In the genomic region with DNA sequence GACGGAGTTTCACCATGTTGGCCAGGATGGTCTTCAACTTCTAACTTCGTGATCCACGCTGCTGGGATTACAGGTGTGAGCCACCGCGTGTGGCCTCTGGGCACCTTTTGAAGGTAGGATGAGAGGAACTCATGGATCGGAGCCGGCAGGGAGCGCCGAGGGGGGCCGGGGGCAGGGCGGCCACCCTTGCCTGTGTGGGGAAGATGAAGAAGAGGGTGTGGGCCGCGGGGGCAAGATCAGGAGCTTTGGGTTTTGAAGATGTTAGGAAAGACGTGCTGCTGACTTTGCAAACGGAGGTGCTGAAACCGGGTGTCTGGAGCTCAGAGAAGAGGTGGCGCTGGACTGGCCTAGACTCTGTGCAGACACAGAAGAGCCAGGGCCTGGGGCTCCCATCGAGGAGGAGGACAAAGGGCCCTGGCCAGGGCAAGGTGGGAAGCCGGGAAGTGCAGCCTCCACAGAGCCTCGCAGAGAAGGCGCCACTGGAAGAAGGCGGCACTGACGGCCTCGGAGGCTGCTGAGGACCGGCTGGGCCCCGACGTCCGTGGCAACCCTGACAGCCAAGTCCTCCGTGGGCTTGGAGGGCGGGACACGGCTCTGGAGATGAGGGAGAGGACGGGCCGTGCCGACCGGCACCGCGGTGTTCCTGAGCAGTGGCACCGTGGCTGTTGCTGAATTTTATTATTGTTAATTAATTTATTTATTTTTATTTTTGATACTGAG, we compare ENCODE assay signal across 15 cellular contexts. TPM values are rescaled to one million over a fixed set of nuclear protein-coding genes. Genes with fewer than 3 reads are reported as not detected.
DNase-seq lines count a peak whose midpoint lies in the region; ATAC-seq and TF ChIP-seq lines count a peak whose summit lies in the region.
"Had no signal": no experiment of that assay in that cellular context is flagged by ENCODE, and none has a peak within 500 bp of the region (broad histone marks: within the 10 kb centered on the region; RNA-seq: fewer than 3 reads in every experiment).

No MANE protein-coding gene starts in this region.

- no peaks in the 10 kb centered on the region for H3K36me3 Mint-ChIP-seq in stimulated activated naive CD8-positive, alpha-beta T cell treated with anti-CD3 and anti-CD28 coated beads, Interleukin-15, Interleukin-2, amounts not matched to agents 100 ng/mL and 50 ng/mL, for 24 hours (ENCODE audit: low read depth)
- no peaks in the 10 kb centered on the region for H3K36me3 Mint-ChIP-seq in activated CD4-positive, alpha-beta memory T cell treated with anti-CD3 and anti-CD28 coated beads, Interleukin-2, amount 10 ng/mL, durations not matched to agents 7 days and 5 days (ENCODE audit: low read depth)
- no peaks in the 10 kb centered on the region for H3K36me3 Mint-ChIP-seq in immature natural killer cell
- H3K36me3 Mint-ChIP-seq in type B pancreatic cell, result no peaks in the 10 kb centered on the region

- H3K9me3 Mint-ChIP-seq in stimulated activated naive CD8-positive, alpha-beta T cell treated with anti-CD3 and anti-CD28 coated beads, Interleukin-15, Interleukin-2, amounts not matched to agents 100 ng/mL and 50 ng/mL, for 24 hours, result no peaks in the 10 kb centered on the region
- H3K9me3 Mint-ChIP-seq in activated CD4-positive, alpha-beta memory T cell treated with anti-CD3 and anti-CD28 coated beads, Interleukin-2, amount 10 ng/mL, durations not matched to agents 7 days and 5 days, result no peaks in the 10 kb centered on the region
- H3K9me3 Mint-ChIP-seq in immature natural killer cell, result no peaks in the 10 kb centered on the region
- no peaks in the 10 kb centered on the region for H3K9me3 Mint-ChIP-seq in type B pancreatic cell

- no peak for ATAC-seq in stimulated activated naive CD8-positive, alpha-beta T cell treated with anti-CD3 and anti-CD28 coated beads, Interleukin-15, Interleukin-2, amounts not matched to agents 100 U/mL and 50 U/mL, for 24 hours
- no peak for ATAC-seq in GM19035 (IDR thresholded peaks at IDR 0.05; ENCODE audit: unreplicated experiment)

- peaks cover 44% of the 10 kb centered on the region for H3K4me1 Mint-ChIP-seq in stimulated activated naive CD8-positive, alpha-beta T cell treated with anti-CD3 and anti-CD28 coated beads, Interleukin-15, Interleukin-2, amounts not matched to agents 100 ng/mL and 50 ng/mL, for 24 hours (ENCODE audit: low read depth)
- peaks cover 48% of the 10 kb centered on the region for H3K4me1 Mint-ChIP-seq in activated CD4-positive, alpha-beta memory T cell treated with anti-CD3 and anti-CD28 coated beads, Interleukin-2, amount 10 ng/mL, durations not matched to agents 7 days and 5 days
- H3K4me1 Mint-ChIP-seq in immature natural killer cell (peaks cover 0 to 5% of the 10 kb centered on the region in 2 donors), type B pancreatic cell (ENCODE audit: unreplicated experiment) (peaks cover 5% of the 10 kb centered on the region)

- POLR2A ChIA-PET in activated CD4-positive, alpha-beta memory T cell treated with anti-CD3 and anti-CD28 coated beads, Interleukin-2, amount 10 ng/mL, durations not matched to agents 7 days and 5 days (lab: Charles Lee), result interaction anchor here (1.6 to 2.1 kb wide), 2 partner anchors 20 kb away, joined by 6 to 9 read pairs; no protein-coding TSS in a partner anchor

- peak overlapping the region; percentile 83 for H3K4me3 Mint-ChIP-seq in stimulated activated naive CD8-positive, alpha-beta T cell treated with anti-CD3 and anti-CD28 coated beads, Interleukin-15, Interleukin-2, amounts not matched to agents 100 ng/mL and 50 ng/mL, for 24 hours
- H3K4me3 Mint-ChIP-seq in activated CD4-positive, alpha-beta memory T cell treated with anti-CD3 and anti-CD28 coated beads, Interleukin-2, amount 10 ng/mL, durations not matched to agents 7 days and 5 days, result peak overlapping the region; percentile 70
- H3K4me3 Mint-ChIP-seq in immature natural killer cell (peak overlapping the region; percentile 35 to 51 (median 43)), type B pancreatic cell (peak overlapping the region; percentile 45)

- peaks cover 22% of the 10 kb centered on the region for H3K27me3 Mint-ChIP-seq in stimulated activated naive CD8-positive, alpha-beta T cell treated with anti-CD3 and anti-CD28 coated beads, Interleukin-15, Interleukin-2, amounts not matched to agents 100 ng/mL and 50 ng/mL, for 24 hours
- H3K27me3 Mint-ChIP-seq in activated CD4-positive, alpha-beta memory T cell treated with anti-CD3 and anti-CD28 coated beads, Interleukin-2, amount 10 ng/mL, durations not matched to agents 7 days and 5 days, result peaks cover 13% of the 10 kb centered on the region
- H3K27me3 Mint-ChIP-seq in immature natural killer cell (ENCODE audit: low read depth in 3 of 3) (peaks cover 11 to 14% (median 12%) of the 10 kb centered on the region in 3 donors), type B pancreatic cell (peaks cover 41% of the 10 kb centered on the region)

- CTCF ChIA-PET in activated CD4-positive, alpha-beta memory T cell treated with anti-CD3 and anti-CD28 coated beads, Interleukin-2, amount 10 ng/mL, durations not matched to agents 7 days and 5 days (lab: Charles Lee), result interaction anchor here (3.9 kb wide), 1 partner anchor 75 kb away, joined by 19 read pairs; no protein-coding TSS in a partner anchor

- H3K27ac Mint-ChIP-seq in stimulated activated naive CD8-positive, alpha-beta T cell treated with anti-CD3 and anti-CD28 coated beads, Interleukin-15, Interleukin-2, amounts not matched to agents 100 ng/mL and 50 ng/mL, for 24 hours, result no peak overlapping the region
- H3K27ac Mint-ChIP-seq in activated CD4-positive, alpha-beta memory T cell treated with anti-CD3 and anti-CD28 coated beads, Interleukin-2, amount 10 ng/mL, durations not matched to agents 7 days and 5 days, result peak overlapping the region; percentile 56
- H3K27ac Mint-ChIP-seq in immature natural killer cell, result no peak overlapping the region
- no peak overlapping the region for H3K27ac Mint-ChIP-seq in type B pancreatic cell

- no peak for DNase-seq in stimulated activated naive CD8-positive, alpha-beta T cell treated with anti-CD3 and anti-CD28 coated beads, Interleukin-15, Interleukin-2, amounts not matched to agents 100 U/mL and 50 U/mL, for 24 hours
- DNase-seq in activated CD4-positive, alpha-beta memory T cell treated with anti-CD3 and anti-CD28 coated beads, Interleukin-2, amount 10 ng/mL, durations not matched to agents 7 days and 5 days, result no peak
- DNase-seq in immature natural killer cell (no peak), type B pancreatic cell (ENCODE audit: extremely low spot score, unreplicated experiment) (no peak), GDM1 (lab: John Stamatoyannopoulos, UW) (no peak), EL (no peak)
- DNase-seq: activated effector memory CD4-positive, alpha-beta T cell treated with anti-CD3 and anti-CD28 coated beads, Interleukin-2, amount 50 U/mL, for 16 hours; colonic mucosa; GM23248; Kasumi-1; left cardiac atrium; Peyer's patch had no signal

- no peak for TF ChIP-seq CTCF in type B pancreatic cell (conservative IDR thresholded peaks at IDR 0.05)

RNA-seq across cellular contexts. Expression of gene RNF223, which starts 13.7 kb away (rescaled TPM):
- total RNA-seq in activated CD4-positive, alpha-beta memory T cell treated with anti-CD3 and anti-CD28 coated beads, Interleukin-2, amount 10 ng/mL, durations not matched to agents 7 days and 5 days, result not detected
- not detected for polyA plus RNA-seq in immature natural killer cell
- 1.2 and 2.5 TPM in 2 replicates for total RNA-seq in type B pancreatic cell (ENCODE audit: low replicate concordance)
- total RNA-seq: GM23248, left cardiac atrium, omental fat pad had no signal
- polyA plus RNA-seq: GM23248 had no signal

RNA-seq across cellular contexts. Expression of gene AGRN, which starts 40.5 kb away (rescaled TPM):
- total RNA-seq in activated CD4-positive, alpha-beta memory T cell treated with anti-CD3 and anti-CD28 coated beads, Interleukin-2, amount 10 ng/mL, durations not matched to agents 7 days and 5 days, result 10 to 100 TPM; 18.3 to 22.8 TPM
- polyA plus RNA-seq in immature natural killer cell, result under 1 TPM in 1 of 3 donors, not detected in 2; 0.87 TPM
- 166 and 285 TPM in 2 replicates for total RNA-seq in type B pancreatic cell (ENCODE audit: low replicate concordance)

RNA-seq across cellular contexts. Expression of gene ISG15, which starts 47.1 kb away (rescaled TPM):
- total RNA-seq in activated CD4-positive, alpha-beta memory T cell treated with anti-CD3 and anti-CD28 coated beads, Interleukin-2, amount 10 ng/mL, durations not matched to agents 7 days and 5 days, result 100 to 1,000 TPM; 593 to 623 TPM
- polyA plus RNA-seq in immature natural killer cell, result 100 to 1,000 TPM; 304 to 360 (median 354) TPM
- 20.8 and 34.6 TPM in 2 replicates for total RNA-seq in type B pancreatic cell (ENCODE audit: low replicate concordance)

RNA-seq across cellular contexts. Expression of gene C1orf159, which starts 55.4 kb away (rescaled TPM):
- 10 to 100 TPM; 18.6 to 19.9 TPM for total RNA-seq in activated CD4-positive, alpha-beta memory T cell treated with anti-CD3 and anti-CD28 coated beads, Interleukin-2, amount 10 ng/mL, durations not matched to agents 7 days and 5 days
- 1 to 10 TPM in 2 of 3 donors, under 1 TPM in 1; 0.99 to 7.5 (median 4.1) TPM for polyA plus RNA-seq in immature natural killer cell
- total RNA-seq in type B pancreatic cell (ENCODE audit: low replicate concordance), result 20.0 and 21.2 TPM in 2 replicates

Comparison
In these comparisons a context has a peak if more than half of its experiments do, and no peak if none do; other contexts are left out.
1. RNA of gene ISG15, which starts 47.1 kb away (total RNA-seq): 593 to 623 TPM in activated CD4-positive, alpha-beta memory T cell treated with anti-CD3 and anti-CD28 coated beads, Interleukin-2, amount 10 ng/mL, durations not matched to agents 7 days and 5 days; 20.8 to 34.6 TPM in type B pancreatic cell; every median in the first group is over 10 times any median in the second.
2. Peak in every context shown above with its lines, with median percentiles within 50 percentile points of each other: H3K4me3 Mint-ChIP-seq.